ENCODE assay signal across 12 cellular contexts in the genomic region with DNA sequence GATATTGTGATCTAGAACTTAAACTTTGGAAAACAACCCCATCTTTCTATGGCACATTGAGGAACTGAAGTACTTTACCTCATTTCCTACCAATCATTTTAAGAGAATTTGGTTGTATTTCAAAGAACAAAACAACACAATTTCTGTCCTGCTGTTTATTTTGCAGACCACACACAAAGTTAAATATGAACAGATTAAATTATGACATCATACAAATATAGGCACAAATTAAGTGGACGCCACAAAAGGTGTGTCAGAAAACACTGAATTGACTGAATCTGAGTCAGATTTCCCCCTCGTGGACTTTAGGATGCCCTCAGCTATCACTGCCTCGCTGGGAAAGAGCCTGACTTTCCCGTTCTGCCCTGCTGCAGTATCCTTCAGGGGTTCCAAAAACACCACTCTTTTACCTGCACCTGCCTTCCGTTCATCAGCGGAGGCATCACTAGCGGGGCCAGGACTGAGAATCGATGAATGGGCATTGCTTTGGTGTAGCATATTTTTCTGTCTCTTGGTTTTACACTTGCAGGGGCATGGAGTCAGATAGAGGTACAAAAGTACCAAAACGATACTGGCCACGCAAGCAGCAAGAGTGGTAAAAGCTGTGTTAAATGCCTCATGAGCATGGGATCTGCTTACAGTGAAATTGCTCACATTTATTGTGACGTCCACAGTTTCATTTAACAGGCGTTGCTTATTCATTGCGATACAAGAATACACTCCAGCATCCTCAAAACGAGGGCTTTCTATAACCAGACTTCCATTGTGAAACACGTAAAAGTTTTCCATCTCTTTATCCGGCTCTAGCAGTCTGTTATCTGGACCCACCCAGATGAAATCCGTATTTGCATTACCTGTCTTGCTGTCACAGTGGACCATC. TPM values are rescaled to one million over a fixed set of nuclear protein-coding genes. Genes with fewer than 3 reads are reported as not detected.
DNase-seq lines count a peak whose midpoint lies in the region; ATAC-seq and TF ChIP-seq lines count a peak whose summit lies in the region.
"Had no signal": no experiment of that assay in that cellular context is flagged by ENCODE, and none has a peak within 500 bp of the region (broad histone marks: within the 10 kb centered on the region; RNA-seq: fewer than 3 reads in every experiment).

No MANE protein-coding gene starts in this region.

- TF ChIP-seq POLR2A in upper lobe of left lung (IDR thresholded peaks at IDR 0.05), result no peak

- peaks cover 8% of the 10 kb centered on the region for H3K36me3 Mint-ChIP-seq in activated T-cell treated with anti-CD3 and anti-CD28 coated beads, Interleukin-2, amount 50 U/mL, for 4 hours (ENCODE audit: insufficient read depth)
- H3K36me3 Mint-ChIP-seq in activated naive CD8-positive, alpha-beta T cell treated with anti-CD3 and anti-CD28 coated beads for 36 hours, result peaks cover 40% of the 10 kb centered on the region
- peaks cover 1% of the 10 kb centered on the region for H3K36me3 Mint-ChIP-seq in memory B cell

- ATAC-seq in activated T-cell treated with anti-CD3 and anti-CD28 coated beads, Interleukin-2, amount 50 U/mL, for 4 hours, result no peak
- ATAC-seq in memory B cell (ENCODE audit: low read depth), result no peak
- no peak for ATAC-seq in upper lobe of left lung (ENCODE audit: low FRiP score in 2 of 2)
- no peak for ATAC-seq in Right ventricle myocardium superior (ENCODE audit: poor library complexity)
- ATAC-seq in GM19351 (IDR thresholded peaks at IDR 0.05; ENCODE audit: unreplicated experiment), result no peak

- no peak for DNase-seq in activated T-cell treated with anti-CD3 and anti-CD28 coated beads, Interleukin-2, amount 50 U/mL, for 4 hours
- DNase-seq in activated T-cell treated with anti-CD3 and anti-CD28 coated beads, Interleukin-2, amount 50 U/mL, for 48 hours, result no peak
- no peak for DNase-seq in activated naive CD8-positive, alpha-beta T cell treated with anti-CD3 and anti-CD28 coated beads for 36 hours
- DNase-seq in memory B cell (ENCODE audit: low spot score in 2 of 2) (no peak), upper lobe of left lung (no peak), Right ventricle myocardium superior (no peak)
- no peak for DNase-seq in activated effector memory CD4-positive, alpha-beta T cell treated with Interleukin-2 at 50 U/mL for 16 hours
- DNase-seq: esophagus squamous epithelium, KG1, NCI-H446 had no signal

- peak overlapping the region in 3 of 4 donors; percentile 71 to 83 (median 75) for H3K4me3 ChIP-seq in upper lobe of left lung

- H3K4me1 Mint-ChIP-seq in activated T-cell treated with anti-CD3 and anti-CD28 coated beads, Interleukin-2, amount 50 U/mL, for 4 hours (ENCODE audit: low read depth), result peaks cover 52% of the 10 kb centered on the region
- peaks cover 55% of the 10 kb centered on the region for H3K4me1 Mint-ChIP-seq in activated naive CD8-positive, alpha-beta T cell treated with anti-CD3 and anti-CD28 coated beads for 36 hours
- H3K4me1 Mint-ChIP-seq in memory B cell, result peaks cover 18% of the 10 kb centered on the region

- H3K4me1 ChIP-seq in upper lobe of left lung, result peaks cover 14 to 33% (median 30%) of the 10 kb centered on the region in 4 donors

- intact Hi-C loops in Right ventricle myocardium superior (cut with DNase I), result loop anchor here (10.0 kb wide), 1 partner anchor 227 kb away; no protein-coding TSS in a partner anchor

- H3K27me3 ChIP-seq in upper lobe of left lung, result no peaks in the 10 kb centered on the region
- H3K27me3 ChIP-seq: esophagus squamous epithelium had no signal

- H3K4me3 Mint-ChIP-seq in activated T-cell treated with anti-CD3 and anti-CD28 coated beads, Interleukin-2, amount 50 U/mL, for 4 hours, result peak overlapping the region; percentile 99
- peak overlapping the region; percentile 94 for H3K4me3 Mint-ChIP-seq in activated naive CD8-positive, alpha-beta T cell treated with anti-CD3 and anti-CD28 coated beads for 36 hours
- H3K4me3 Mint-ChIP-seq in memory B cell, result peak overlapping the region; percentile 8

- no peaks in the 10 kb centered on the region for H3K9me3 Mint-ChIP-seq in activated T-cell treated with anti-CD3 and anti-CD28 coated beads, Interleukin-2, amount 50 U/mL, for 4 hours
- H3K9me3 Mint-ChIP-seq in activated naive CD8-positive, alpha-beta T cell treated with anti-CD3 and anti-CD28 coated beads for 36 hours, result no peaks in the 10 kb centered on the region
- no peaks in the 10 kb centered on the region for H3K9me3 Mint-ChIP-seq in memory B cell

- no peaks in the 10 kb centered on the region for H3K36me3 ChIP-seq in upper lobe of left lung
- H3K36me3 ChIP-seq: esophagus squamous epithelium had no signal

- no peak for TF ChIP-seq CTCF in upper lobe of left lung (IDR thresholded peaks at IDR 0.05)

- no peaks in the 10 kb centered on the region for H3K9me3 ChIP-seq in upper lobe of left lung
- H3K9me3 ChIP-seq: esophagus squamous epithelium had no signal

- no peak overlapping the region for H3K27ac ChIP-seq in upper lobe of left lung
- H3K27ac ChIP-seq: C4-2B, esophagus squamous epithelium had no signal

- no peaks in the 10 kb centered on the region for H3K27me3 Mint-ChIP-seq in activated T-cell treated with anti-CD3 and anti-CD28 coated beads, Interleukin-2, amount 50 U/mL, for 4 hours (ENCODE audit: low read depth)
- H3K27me3 Mint-ChIP-seq in activated naive CD8-positive, alpha-beta T cell treated with anti-CD3 and anti-CD28 coated beads for 36 hours, result no peaks in the 10 kb centered on the region
- no peaks in the 10 kb centered on the region for H3K27me3 Mint-ChIP-seq in memory B cell

- TF ChIP-seq EP300 in upper lobe of left lung (IDR thresholded peaks at IDR 0.05), result no peak

- WGBS in upper lobe of left lung, 2 donors, result 84 to 85% methylated on average over 17 of the region's 17 CpGs

- H3K27ac Mint-ChIP-seq in activated naive CD8-positive, alpha-beta T cell treated with anti-CD3 and anti-CD28 coated beads for 36 hours, result peak overlapping the region; percentile 98
- no peak overlapping the region for H3K27ac Mint-ChIP-seq in memory B cell

RNA-seq across cellular contexts. Expression of a gene that starts 2.0 kb away (rescaled TPM):
- 10 to 100 TPM; 57.1 to 78.2 (median 71.2) TPM for total RNA-seq in activated T-cell treated with anti-CD3 and anti-CD28 coated beads, Interleukin-2, amount 50 U/mL, for 4 hours
- 100 to 1,000 TPM; 117 TPM for total RNA-seq in activated naive CD8-positive, alpha-beta T cell treated with anti-CD3 and anti-CD28 coated beads for 36 hours
- total RNA-seq in upper lobe of left lung (10 to 100 TPM in 3 of 6 donors, 1 to 10 TPM in 3; 4.6 to 53.4 (median 11.7) TPM), Right ventricle myocardium superior (0.67 TPM)

RNA-seq across cellular contexts. Expression of a gene that starts 2.3 kb away (rescaled TPM):
- total RNA-seq in activated T-cell treated with anti-CD3 and anti-CD28 coated beads, Interleukin-2, amount 50 U/mL, for 4 hours, result 10 to 100 TPM; 27.8 to 39.7 (median 30.4) TPM
- total RNA-seq in activated naive CD8-positive, alpha-beta T cell treated with anti-CD3 and anti-CD28 coated beads for 36 hours, result 10 to 100 TPM; 19.0 to 20.6 TPM
- total RNA-seq in upper lobe of left lung (10 to 100 TPM; 16.8 to 27.0 (median 22.2) TPM), Right ventricle myocardium superior (2.0 TPM)

Comparison
In these comparisons a context has a peak if more than half of its experiments do, and no peak if none do; other contexts are left out.
1. H3K4me3 Mint-ChIP-seq: peak in every context shown above with its lines; median percentile 99 in activated T-cell treated with anti-CD3 and anti-CD28 coated beads, Interleukin-2, amount 50 U/mL, for 4 hours; 94 in activated naive CD8-positive, alpha-beta T cell treated with anti-CD3 and anti-CD28 coated beads for 36 hours; 8 in memory B cell.